Comparison of ENCODE assay signal across 8 cellular contexts in the genomic region with DNA sequence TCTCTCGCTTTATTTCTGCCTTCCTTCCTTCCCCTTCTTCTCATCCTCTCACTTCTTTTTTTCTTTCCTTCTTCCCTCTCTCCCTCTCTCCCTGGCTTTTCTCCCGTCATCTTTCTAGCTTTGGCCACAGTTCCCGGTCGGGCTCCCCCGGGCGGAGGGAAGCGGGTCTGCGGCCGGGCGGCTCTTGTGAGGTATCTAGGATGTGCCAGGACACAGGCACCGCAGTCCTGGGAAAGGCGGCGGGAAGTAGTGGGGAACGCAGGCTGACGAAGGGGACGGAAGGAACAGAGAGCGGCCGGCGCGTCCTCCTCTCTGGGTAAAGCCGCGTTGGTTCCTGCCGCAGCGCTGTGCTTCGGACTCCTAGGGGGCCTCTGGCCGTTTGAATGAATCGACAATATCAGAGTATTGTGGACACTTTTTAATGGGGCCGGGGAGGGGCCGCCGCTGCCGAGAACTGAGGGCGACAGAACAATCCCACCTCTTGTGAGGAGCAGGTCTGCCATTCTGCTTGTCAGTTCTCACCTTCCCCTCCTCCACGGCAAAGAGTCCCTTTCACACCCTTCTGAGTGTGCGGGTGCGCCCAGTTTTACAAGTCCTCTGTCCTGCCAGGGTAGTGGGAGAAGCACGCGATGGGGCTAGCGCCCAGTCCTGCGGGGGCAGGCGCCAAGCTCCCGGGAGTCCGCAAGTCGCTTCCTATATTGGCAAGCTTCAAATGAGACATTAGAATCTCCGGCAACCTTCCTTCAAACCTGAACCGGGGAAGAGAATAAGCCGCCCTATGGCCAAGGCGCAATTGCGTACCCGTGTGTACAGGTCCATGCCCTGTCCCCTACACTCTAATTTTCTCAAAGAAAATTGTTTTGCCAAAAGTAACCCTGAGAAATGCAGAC. TPM values are rescaled to one million over a fixed set of nuclear protein-coding genes. Genes with fewer than 3 reads are reported as not detected.
DNase-seq lines count a peak whose midpoint lies in the region; ATAC-seq and TF ChIP-seq lines count a peak whose summit lies in the region.

No MANE protein-coding gene starts in this region.

- no peaks in the 10 kb centered on the region for H3K9me2 ChIP-seq in OCI-LY1 (ENCODE audit: low read depth, low read length)

- H3K36me3 ChIP-seq in CD8-positive, alpha-beta T cell (ENCODE audit: insufficient read depth, low read length) = no peaks in the 10 kb centered on the region
- H3K36me3 ChIP-seq in OCI-LY1 (ENCODE audit: insufficient read depth, low read length) (no peaks in the 10 kb centered on the region), upper lobe of right lung (no peaks in the 10 kb centered on the region)

- peak overlapping the region; percentile 15 for H3K4me3 ChIP-seq in CD8-positive, alpha-beta T cell (ENCODE audit: low read depth, low read length)
- H3K4me3 ChIP-seq in HL-60 (replicated peaks; ENCODE audit: insufficient read depth, low read length) (peak overlapping the region; percentile 28), OCI-LY1 (ENCODE audit: low read depth, low read length, poor library complexity, severe bottlenecking) (peak overlapping the region; percentile 55), upper lobe of right lung (peak overlapping the region; percentile 18)

- no peaks in the 10 kb centered on the region for H3K9me3 Mint-ChIP-seq in CD8-positive, alpha-beta T cell

- H3K36me3 Mint-ChIP-seq in CD8-positive, alpha-beta T cell = no peaks in the 10 kb centered on the region

- TF ChIP-seq CTCF in CD8-positive, alpha-beta T cell (IDR thresholded peaks at IDR 0.05) = no peak
- TF ChIP-seq CTCF in HL-60 (IDR thresholded peaks at IDR 0.05; ENCODE audit: insufficient read depth, low read length) (no peak), OCI-LY1 (IDR thresholded peaks at IDR 0.05; ENCODE audit: low read length) (peak; percentile 40), upper lobe of right lung (IDR thresholded peaks at IDR 0.05) (peak; percentile 38)

- peaks cover 87% of the 10 kb centered on the region for H3K4me1 Mint-ChIP-seq in CD8-positive, alpha-beta T cell (ENCODE audit: low read depth)

- POLR2A ChIA-PET in CD8-positive, alpha-beta T cell (lab: Charles Lee) = interaction anchor here (0.7 to 2.9 kb wide), 4 partner anchors 8 to 35 kb away, joined by 3 to 12 read pairs (median 6); a partner anchor contains a TSS

- no peak overlapping the region for H2AFZ ChIP-seq in OCI-LY1 (ENCODE audit: low read length)

- no peaks in the 10 kb centered on the region for H4K20me1 ChIP-seq in OCI-LY1 (ENCODE audit: insufficient read depth, low read length)

- in situ Hi-C loops in T47D (cut with HindIII; ENCODE audit: low pct_unique_long_range_greater_than_20kb, low sequenced_read_pairs) = no loop called here

- H3K27ac Mint-ChIP-seq in CD8-positive, alpha-beta T cell = no peak overlapping the region

- intact Hi-C loops in CD8-positive, alpha-beta T cell (cut with DNase I, micrococcal nuclease) = loop anchor here in 1 of 2 experiments (1.0 kb wide), 1 partner anchor 226 kb away; no protein-coding TSS in a partner anchor
- intact Hi-C loops in upper lobe of right lung (cut with DNase I) = no loop called here

- H3K4me3 Mint-ChIP-seq in CD8-positive, alpha-beta T cell = peak overlapping the region; percentile 29

- ATAC-seq in CD8-positive, alpha-beta T cell = no peak
- ATAC-seq in upper lobe of right lung = peak; percentile 40
- no peak for ATAC-seq in HG03045 (IDR thresholded peaks at IDR 0.05; ENCODE audit: unreplicated experiment)

- CTCF ChIA-PET in CD8-positive, alpha-beta T cell (lab: Charles Lee) = interaction anchor here (1.1 to 3.7 kb wide), 6 partner anchors 8 to 396 kb away, joined by 3 to 16 read pairs (median 4); a partner anchor contains a TSS

- H3F3A ChIP-seq in OCI-LY1 (ENCODE audit: insufficient read depth, low read length) = no peaks in the 10 kb centered on the region

- no peak overlapping the region for H3K27ac ChIP-seq in CD8-positive, alpha-beta T cell (ENCODE audit: low read depth, low read length)
- H3K27ac ChIP-seq in HL-60 (replicated peaks) = no peak overlapping the region
- no peak overlapping the region for H3K27ac ChIP-seq in OCI-LY1 (ENCODE audit: low read depth, low read length, poor library complexity, severe bottlenecking)
- H3K27ac ChIP-seq in upper lobe of right lung = no peak overlapping the region

- H3K4me1 ChIP-seq in CD8-positive, alpha-beta T cell (ENCODE audit: insufficient read depth, low read length) = peaks cover 78% of the 10 kb centered on the region
- peaks cover 18% of the 10 kb centered on the region for H3K4me1 ChIP-seq in OCI-LY1 (ENCODE audit: insufficient read depth, low read length, severe bottlenecking)
- peaks cover 67% of the 10 kb centered on the region for H3K4me1 ChIP-seq in upper lobe of right lung

- no peak for DNase-seq in CD8-positive, alpha-beta T cell
- DNase-seq in HL-60 (ENCODE audit: low read depth in 1 of 2, low spot score in 1 of 2) (no peak), T47D (ENCODE audit: low read depth in 1 of 2, low spot score in 1 of 2) (peak; percentile 71 to 81), kidney glomerular epithelial cell (lab: John Stamatoyannopoulos, UW) (peak; percentile 63), upper lobe of right lung (peak; percentile 75)
- no peak for DNase-seq in activated CD4-positive, CD25-positive, alpha-beta regulatory T cell treated with anti-CD3 and anti-CD28 coated beads, Interleukin-2, amount 50 U/mL, for 72 hours

- peaks cover 96% of the 10 kb centered on the region for H3K27me3 Mint-ChIP-seq in CD8-positive, alpha-beta T cell (ENCODE audit: low read depth)

- no peaks in the 10 kb centered on the region for H3K9me3 ChIP-seq in CD8-positive, alpha-beta T cell (ENCODE audit: low read length)
- H3K9me3 ChIP-seq in OCI-LY1 (ENCODE audit: low read length) (no peaks in the 10 kb centered on the region), upper lobe of right lung (no peaks in the 10 kb centered on the region)

- no peak overlapping the region; the same call in 1 of the 2 replicates for H3K9ac ChIP-seq in OCI-LY1 (ENCODE audit: low read length)

- no peaks in the 10 kb centered on the region for H3K79me2 ChIP-seq in OCI-LY1 (ENCODE audit: insufficient read depth, low read length)

- peak overlapping the region; percentile 79 for H3K4me2 ChIP-seq in OCI-LY1 (ENCODE audit: low read length)

- peaks cover 84% of the 10 kb centered on the region for H3K27me3 ChIP-seq in CD8-positive, alpha-beta T cell (ENCODE audit: insufficient read depth, low read length)
- peaks cover 88% of the 10 kb centered on the region for H3K27me3 ChIP-seq in HL-60 (ENCODE audit: insufficient read depth, poor library complexity, severe bottlenecking)
- 0 out of 2 replicates have a peak, but pooled peaks cover 5% of the 10 kb centered on the region for H3K27me3 ChIP-seq in OCI-LY1 (ENCODE audit: insufficient read depth, low read length)
- peaks cover 100% of the 10 kb centered on the region for H3K27me3 ChIP-seq in upper lobe of right lung

RNA-seq across cellular contexts. Expression of a gene that starts 1.1 kb away (rescaled TPM):
- total RNA-seq in CD8-positive, alpha-beta T cell = not detected
- 4.7 TPM for total RNA-seq in upper lobe of right lung

RNA-seq across cellular contexts. Expression of a gene that starts 13.6 kb away (rescaled TPM):
- total RNA-seq in CD8-positive, alpha-beta T cell = not detected
- total RNA-seq in upper lobe of right lung = 4.0 TPM

Comparison
In these comparisons a context has a peak if more than half of its experiments do, and no peak if none do; other contexts are left out.
1. DNase-seq: peak in T47D (2 of 2), kidney glomerular epithelial cell (single experiment) and upper lobe of right lung (single experiment); none in CD8-positive, alpha-beta T cell (0 of 7), HL-60 (0 of 2) and activated CD4-positive, CD25-positive, alpha-beta regulatory T cell treated with anti-CD3 and anti-CD28 coated beads, Interleukin-2, amount 50 U/mL, for 72 hours (single experiment).
2. CTCF ChIP-seq: peak in OCI-LY1 (single experiment) and upper lobe of right lung (single experiment); none in CD8-positive, alpha-beta T cell (single experiment) and HL-60 (single experiment).
3. Peak in every context shown above with its lines, with median percentiles within 50 percentile points of each other: H3K4me3 ChIP-seq.